10 cellular contexts compared by ENCODE assay signal in the genomic region with DNA sequence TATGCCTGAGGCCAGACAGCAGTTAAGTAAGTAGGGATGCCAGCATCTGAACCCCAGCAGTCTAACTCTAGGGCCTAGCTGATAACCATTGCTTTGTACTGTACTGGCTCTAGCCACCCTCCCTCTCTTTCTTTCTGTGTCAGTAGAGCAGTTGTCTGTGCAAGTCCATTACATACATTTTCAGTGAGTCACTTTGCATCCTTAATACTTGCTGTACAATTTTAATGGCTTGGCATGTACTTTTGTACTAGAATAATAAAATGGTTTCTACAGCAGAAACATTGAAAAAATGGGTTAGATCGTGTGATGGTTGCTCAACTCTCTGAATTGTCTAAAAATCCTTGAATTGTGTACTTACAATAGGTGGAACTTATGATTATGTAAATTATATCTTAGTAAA. TPM values are rescaled to one million over a fixed set of nuclear protein-coding genes. Genes with fewer than 3 reads are reported as not detected.
DNase-seq lines count a peak whose midpoint lies in the region; ATAC-seq, FAIRE-seq and TF ChIP-seq lines count a peak whose summit lies in the region.
"Had no signal": no experiment of that assay in that cellular context is flagged by ENCODE, and none has a peak within 500 bp of the region (broad histone marks: within the 10 kb centered on the region; RNA-seq: fewer than 3 reads in every experiment).

No MANE protein-coding gene starts in this region.

- no peaks in the 10 kb centered on the region for H4K20me1 ChIP-seq in GM23248 (ENCODE audit: insufficient read depth)
- H4K20me1 ChIP-seq in astrocyte (ENCODE audit: insufficient read depth, low read length), result no peaks in the 10 kb centered on the region

- H3K79me2 ChIP-seq in ACC112 (ENCODE audit: control insufficient read depth, insufficient read depth, low read length, unreplicated experiment), result peaks cover 13% of the 10 kb centered on the region
- H3K79me2 ChIP-seq in GM23248 (ENCODE audit: insufficient read depth), result peaks cover 19% of the 10 kb centered on the region
- H3K79me2 ChIP-seq in astrocyte (ENCODE audit: insufficient read depth, low read length), result no peaks in the 10 kb centered on the region

- peak overlapping the region; percentile 31 for H3K27ac ChIP-seq in ACC112 (ENCODE audit: low read depth, low read length)
- no peak overlapping the region for H3K27ac ChIP-seq in GM23248
- no peak overlapping the region for H3K27ac ChIP-seq in astrocyte (ENCODE audit: low read depth, low read length)
- H3K27ac ChIP-seq in aorta (ENCODE audit: low read depth in 1 of 2, low read length in 2 of 2), result no peak overlapping the region
- H3K27ac ChIP-seq: upper lobe of right lung had no signal

- no peaks in the 10 kb centered on the region for H3K9me3 ChIP-seq in GM23248 (ENCODE audit: low read depth)
- H3K9me3 ChIP-seq in astrocyte (ENCODE audit: insufficient read depth, low read depth, low read length), result no peaks in the 10 kb centered on the region
- H3K9me3 ChIP-seq in aorta (ENCODE audit: control insufficient read depth, low read length), result no peaks in the 10 kb centered on the region
- H3K9me3 ChIP-seq: upper lobe of right lung had no signal

- H3K9me2 ChIP-seq in GM23248 (ENCODE audit: insufficient read depth), result no peaks in the 10 kb centered on the region

- H3F3A ChIP-seq in GM23248 (ENCODE audit: insufficient read depth), result peaks cover 12% of the 10 kb centered on the region; the same call in 1 of the 2 replicates

- peak; percentile 70 for DNase-seq in GM23248
- peak; percentile 58 for DNase-seq in astrocyte (ENCODE audit: low read depth)
- DNase-seq in glomerular visceral epithelial cell (ENCODE audit: extremely low spot score), result peak; percentile 25
- DNase-seq in NCI-H1105 (lab: John Stamatoyannopoulos, UW), result no peak
- no peak for DNase-seq in dermis blood vessel endothelial cell
- DNase-seq in aorta, result no peak
- DNase-seq: left cardiac atrium, upper lobe of right lung had no signal

- peaks cover 1% of the 10 kb centered on the region for H3K9me3 Mint-ChIP-seq in astrocyte (ENCODE audit: unreplicated experiment)

- H3K4me3 ChIP-seq in ACC112 (ENCODE audit: low read depth, low read length) (no peak overlapping the region), GM23248 (no peak overlapping the region), astrocyte (ENCODE audit: insufficient read depth, low read depth, low read length) (no peak overlapping the region), aorta (ENCODE audit: low read length in 2 of 2) (no peak overlapping the region)
- H3K4me3 ChIP-seq: upper lobe of right lung had no signal

- H3K36me3 ChIP-seq in ACC112 (ENCODE audit: insufficient read depth, low read length), result no peaks in the 10 kb centered on the region
- no peaks in the 10 kb centered on the region for H3K36me3 ChIP-seq in GM23248 (ENCODE audit: low read depth)
- H3K36me3 ChIP-seq in astrocyte (ENCODE audit: insufficient read depth, low read length), result no peaks in the 10 kb centered on the region
- no peaks in the 10 kb centered on the region for H3K36me3 ChIP-seq in aorta (ENCODE audit: control insufficient read depth in 1 of 2, insufficient read depth in 2 of 2, low read length in 1 of 2)
- H3K36me3 ChIP-seq: upper lobe of right lung had no signal

- FAIRE-seq in astrocyte (lab: Jason Lieb, UNC), result peak; percentile 13

- no peak for ATAC-seq in GM19455 (IDR thresholded peaks at IDR 0.05; ENCODE audit: unreplicated experiment)
- no peak for ATAC-seq in aorta (ENCODE audit: low FRiP score)
- ATAC-seq: left cardiac atrium, upper lobe of right lung had no signal

- H3K9ac ChIP-seq in GM23248, result no peak overlapping the region
- no peak overlapping the region for H3K9ac ChIP-seq in astrocyte (ENCODE audit: low read length)

- in situ Hi-C loops in GM23248 (cut with MboI), result no loop called here

- no peaks in the 10 kb centered on the region for H3K36me3 Mint-ChIP-seq in astrocyte (ENCODE audit: low read depth, unreplicated experiment)

- WGBS in GM23248 (ENCODE audit: low coverage in 1 of 2, low lambda C conversion rate in 2 of 2, missing lambda C conversion rate in 2 of 2), 2 experiments, result 47 to 53% methylated on average over 1 of the region's 1 CpG
- 66% methylated on average over 1 of the region's 1 CpG for WGBS in aorta, 2 donors

- H3K4me3 Mint-ChIP-seq in astrocyte (ENCODE audit: unreplicated experiment), result no peak overlapping the region

- no peak for TF ChIP-seq CTCF in astrocyte (IDR thresholded peaks at IDR 0.05; ENCODE audit: insufficient read depth, low read depth, low read length)

- intact Hi-C loops in aorta (cut with DNase I), result loop anchor here in 1 of 2 donors (5.0 to 10.0 kb wide), 5 partner anchors 46 to 154 kb away; a partner anchor contains a TSS

- H3K27me3 Mint-ChIP-seq in astrocyte (ENCODE audit: low read depth, unreplicated experiment), result peaks cover 2% of the 10 kb centered on the region

- H3K27me3 ChIP-seq in ACC112 (ENCODE audit: insufficient read depth, low read length) (no peaks in the 10 kb centered on the region), GM23248 (replicated peaks; ENCODE audit: insufficient read depth) (no peaks in the 10 kb centered on the region), astrocyte (ENCODE audit: insufficient read depth, low read length) (no peaks in the 10 kb centered on the region), aorta (ENCODE audit: control insufficient read depth in 1 of 2, insufficient read depth in 2 of 2, low read length in 1 of 2) (no peaks in the 10 kb centered on the region)
- H3K27me3 ChIP-seq: upper lobe of right lung had no signal

- H3K27ac Mint-ChIP-seq in astrocyte (ENCODE audit: unreplicated experiment), result peak overlapping the region; percentile 53

- peaks cover 14% of the 10 kb centered on the region for H3K4me1 Mint-ChIP-seq in astrocyte (ENCODE audit: low read depth, unreplicated experiment)

- H2AFZ ChIP-seq in ACC112 (ENCODE audit: low read length, unreplicated experiment), result no peak overlapping the region
- H2AFZ ChIP-seq in GM23248, result no peak overlapping the region
- no peak overlapping the region for H2AFZ ChIP-seq in astrocyte (ENCODE audit: low read depth, low read length)

- H3K4me2 ChIP-seq in GM23248 (ENCODE audit: unreplicated experiment), result no peak overlapping the region
- H3K4me2 ChIP-seq in astrocyte (ENCODE audit: low read length), result no peak overlapping the region

- H3K4me1 ChIP-seq in ACC112 (ENCODE audit: control insufficient read depth, insufficient read depth, low read length, unreplicated experiment) (peaks cover 15% of the 10 kb centered on the region), GM23248 (ENCODE audit: insufficient read depth) (peaks cover 9% of the 10 kb centered on the region), astrocyte (ENCODE audit: insufficient read depth, low read length) (peaks cover 12% of the 10 kb centered on the region), aorta (ENCODE audit: control insufficient read depth in 1 of 2, insufficient read depth in 2 of 2, low read length in 2 of 2) (no peaks in the 10 kb centered on the region)

RNA-seq across cellular contexts. Expression of a gene that starts 1.5 kb away (rescaled TPM):
- 8.6 and 10.9 TPM in 2 replicates for total RNA-seq in GM23248 (2014; rRNA removed; shearing (Covaris generic))
- 5.2 and 6.3 TPM in 2 replicates for polyA plus RNA-seq in GM23248 (2016; fragmentation: Nextera tagmentation; extraction: Ambion mirVana)
- total RNA-seq in astrocyte, result 7.0 and 8.1 TPM in 2 replicates
- total RNA-seq in dermis blood vessel endothelial cell, result 6.7 and 7.3 TPM in 2 replicates
- total RNA-seq in aorta, result 10 to 100 TPM; 35.2 to 40.8 TPM
- polyA plus RNA-seq in aorta, result 10 to 100 TPM in 1 of 2 donors, 1 to 10 TPM in 1; 6.1 to 18.3 TPM

Comparison
In these comparisons a context has a peak if more than half of its experiments do, and no peak if none do; other contexts are left out.
1. DNase-seq: peak in GM23248 (single experiment), astrocyte (single experiment) and glomerular visceral epithelial cell (single experiment); none in NCI-H1105 (single experiment), dermis blood vessel endothelial cell (single experiment) and aorta (0 of 2).